8 cellular contexts compared by ENCODE assay signal in the genomic region with DNA sequence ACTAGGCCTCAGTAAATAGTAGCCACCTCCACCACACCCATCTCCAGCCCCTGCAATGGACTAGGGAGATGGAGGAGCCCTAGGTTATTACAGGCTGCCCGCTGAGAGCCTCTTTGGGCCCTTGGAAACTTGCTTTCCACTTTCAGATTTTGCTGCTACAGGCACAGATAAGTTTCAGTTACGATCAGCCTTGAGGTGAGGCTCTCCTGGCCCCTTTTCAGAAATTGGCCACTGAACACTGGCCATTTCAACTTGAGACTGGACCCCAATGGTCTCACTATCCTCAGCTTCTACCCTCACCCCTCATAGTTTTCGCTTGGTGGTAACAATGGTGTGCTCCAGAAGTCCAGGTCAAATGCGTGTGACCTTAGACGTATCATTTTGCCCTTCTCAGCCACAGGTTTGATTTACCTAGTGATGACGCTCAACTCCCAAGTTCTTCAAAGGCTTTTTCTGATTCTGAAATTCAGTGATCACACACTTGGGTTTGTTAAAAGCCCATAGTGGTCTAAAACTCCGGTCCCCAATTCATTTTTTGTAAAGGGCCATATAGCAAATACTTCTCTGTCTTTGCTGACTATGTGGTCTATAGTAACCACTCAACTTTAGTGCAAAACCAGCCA. TPM values are rescaled to one million over a fixed set of nuclear protein-coding genes. Genes with fewer than 3 reads are reported as not detected.
DNase-seq lines count a peak whose midpoint lies in the region; ATAC-seq and TF ChIP-seq lines count a peak whose summit lies in the region.

No MANE protein-coding gene starts in this region.

- H3K4me1 Mint-ChIP-seq in HFFc6 (ENCODE audit: low read depth): peaks cover 38% of the 10 kb centered on the region
- H3K4me1 Mint-ChIP-seq in activated T-helper 1 cell treated with anti-CD3 and anti-CD28 coated beads, Interleukin-12 subunit alpha, Interleukin-12 subunit beta, Interleukin-2, Interleukin-4 antibody, amounts not matched to agents 30 ng/mL and 10 ng/mL and 1 ng/mL, durations not matched to agents 14 hours and 24 hours and 36 hours (ENCODE audit: low read depth): peaks cover 42% of the 10 kb centered on the region
- peaks cover 22 to 53% of the 10 kb centered on the region in 2 donors for H3K4me1 Mint-ChIP-seq in stimulated activated naive B cell treated with anti-CD40 and anti-IgM and Interleukin-4, amounts not matched to agents 10 μg/mL and 1 μg/mL and 100 μg/mL, for 72 hours

- H3K4me3 Mint-ChIP-seq in HFFc6: peak overlapping the region; percentile 99
- H3K4me3 Mint-ChIP-seq in activated T-helper 1 cell treated with anti-CD3 and anti-CD28 coated beads, Interleukin-12 subunit alpha, Interleukin-12 subunit beta, Interleukin-2, Interleukin-4 antibody, amounts not matched to agents 30 ng/mL and 10 ng/mL and 1 ng/mL, durations not matched to agents 14 hours and 24 hours and 36 hours: peak overlapping the region; percentile 96
- H3K4me3 Mint-ChIP-seq in stimulated activated naive B cell treated with anti-CD40 and anti-IgM and Interleukin-4, amounts not matched to agents 10 μg/mL and 1 μg/mL and 100 μg/mL, for 72 hours: peak overlapping the region; percentile 94 to 95

- peaks cover 37% of the 10 kb centered on the region for H3K36me3 Mint-ChIP-seq in HFFc6 (ENCODE audit: low read depth)
- peaks cover 29% of the 10 kb centered on the region for H3K36me3 Mint-ChIP-seq in activated T-helper 1 cell treated with anti-CD3 and anti-CD28 coated beads, Interleukin-12 subunit alpha, Interleukin-12 subunit beta, Interleukin-2, Interleukin-4 antibody, amounts not matched to agents 30 ng/mL and 10 ng/mL and 1 ng/mL, durations not matched to agents 14 hours and 24 hours and 36 hours (ENCODE audit: low read depth)
- peaks cover 34 to 36% of the 10 kb centered on the region in 2 donors for H3K36me3 Mint-ChIP-seq in stimulated activated naive B cell treated with anti-CD40 and anti-IgM and Interleukin-4, amounts not matched to agents 10 μg/mL and 1 μg/mL and 100 μg/mL, for 72 hours

- peak overlapping the region; percentile 94 for H3K27ac Mint-ChIP-seq in HFFc6
- H3K27ac Mint-ChIP-seq in activated T-helper 1 cell treated with anti-CD3 and anti-CD28 coated beads, Interleukin-12 subunit alpha, Interleukin-12 subunit beta, Interleukin-2, Interleukin-4 antibody, amounts not matched to agents 30 ng/mL and 10 ng/mL and 1 ng/mL, durations not matched to agents 14 hours and 24 hours and 36 hours: peak overlapping the region; percentile 82
- H3K27ac Mint-ChIP-seq in stimulated activated naive B cell treated with anti-CD40 and anti-IgM and Interleukin-4, amounts not matched to agents 10 μg/mL and 1 μg/mL and 100 μg/mL, for 72 hours: peak overlapping the region; percentile 98

- DNase-seq in HFFc6 (no peak), kidney tubule cell (ENCODE audit: low spot score) (no peak), DMS53 (lab: John Stamatoyannopoulos, UW) (no peak), NCI-H82 (lab: John Stamatoyannopoulos, UW) (no peak), occipital lobe (lab: John Stamatoyannopoulos, UW) (no peak)
- no peak for DNase-seq in activated T-helper 1 cell treated with anti-CD3 and anti-CD28 coated beads, Interleukin-12 subunit alpha, Interleukin-12 subunit beta, Interleukin-2, Interleukin-4 antibody, amounts not matched to agents 30 ng/mL and 10 ng/mL and 1 ng/mL, durations not matched to agents 14 hours and 24 hours and 36 hours (ENCODE audit: low spot score)
- no peak for DNase-seq in stimulated activated naive B cell treated with anti-CD40 and anti-IgM and Interleukin-4, amounts not matched to agents 10 μg/mL and 1 μg/mL and 100 μg/mL, for 72 hours

- no peaks in the 10 kb centered on the region; the same call in 1 of the 2 replicates for H3K27me3 Mint-ChIP-seq in HFFc6 (ENCODE audit: insufficient read depth)
- H3K27me3 Mint-ChIP-seq in activated T-helper 1 cell treated with anti-CD3 and anti-CD28 coated beads, Interleukin-12 subunit alpha, Interleukin-12 subunit beta, Interleukin-2, Interleukin-4 antibody, amounts not matched to agents 30 ng/mL and 10 ng/mL and 1 ng/mL, durations not matched to agents 14 hours and 24 hours and 36 hours (ENCODE audit: insufficient read depth): no peaks in the 10 kb centered on the region
- no peaks in the 10 kb centered on the region for H3K27me3 Mint-ChIP-seq in stimulated activated naive B cell treated with anti-CD40 and anti-IgM and Interleukin-4, amounts not matched to agents 10 μg/mL and 1 μg/mL and 100 μg/mL, for 72 hours

- peaks cover 24% of the 10 kb centered on the region for H3K36me3 ChIP-seq in iPS-15b (ENCODE audit: control insufficient read depth, insufficient read depth, low read length)

- H3K9me3 Mint-ChIP-seq in HFFc6: no peaks in the 10 kb centered on the region
- H3K9me3 Mint-ChIP-seq in activated T-helper 1 cell treated with anti-CD3 and anti-CD28 coated beads, Interleukin-12 subunit alpha, Interleukin-12 subunit beta, Interleukin-2, Interleukin-4 antibody, amounts not matched to agents 30 ng/mL and 10 ng/mL and 1 ng/mL, durations not matched to agents 14 hours and 24 hours and 36 hours: no peaks in the 10 kb centered on the region
- no peaks in the 10 kb centered on the region for H3K9me3 Mint-ChIP-seq in stimulated activated naive B cell treated with anti-CD40 and anti-IgM and Interleukin-4, amounts not matched to agents 10 μg/mL and 1 μg/mL and 100 μg/mL, for 72 hours

- H3K27me3 ChIP-seq in iPS-15b (ENCODE audit: control insufficient read depth, insufficient read depth, low read length): no peaks in the 10 kb centered on the region

- H3K4me3 ChIP-seq in iPS-15b (ENCODE audit: low read depth, low read length): peak overlapping the region; percentile 92

- no peak for ATAC-seq in stimulated activated naive B cell treated with anti-CD40 and anti-IgM and Interleukin-4, amounts not matched to agents 10 μg/mL and 1 μg/mL and 100 μg/mL, for 72 hours (replicated peaks)

- no peak for TF ChIP-seq CTCF in HFFc6 (IDR thresholded peaks at IDR 0.05)

- H3K9me3 ChIP-seq in iPS-15b (ENCODE audit: control insufficient read depth, insufficient read depth, low read length): no peaks in the 10 kb centered on the region

- peaks cover 11% of the 10 kb centered on the region for H3K4me1 ChIP-seq in iPS-15b (ENCODE audit: control insufficient read depth, insufficient read depth, low read length)

- intact Hi-C loops in activated T-helper 1 cell treated with anti-CD3 and anti-CD28 coated beads, Interleukin-12 subunit alpha, Interleukin-12 subunit beta, Interleukin-2, Interleukin-4 antibody, amounts not matched to agents 30 ng/mL and 10 ng/mL and 1 ng/mL, durations not matched to agents 14 hours and 24 hours and 36 hours (cut with micrococcal nuclease): loop anchor here (2.0 to 10.0 kb wide), 4 partner anchors 18 to 1944 kb away; a partner anchor contains a TSS

- peak overlapping the region; percentile 99 for H3K9ac ChIP-seq in iPS-15b (ENCODE audit: low read depth, low read length)

RNA-seq across cellular contexts. Expression of a gene that starts 1.0 kb away (rescaled TPM):
- 10 to 100 TPM; 38.9 to 48.5 (median 44.3) TPM for total RNA-seq in HFFc6 (2021; fragmentation: NEBNext Ultra II Directional; extraction: Animal tissue kit (Norgen Biotek cat#: 25700))
- 82.9 and 88.7 TPM in 2 replicates for total RNA-seq in activated T-helper 1 cell treated with anti-CD3 and anti-CD28 coated beads, Interleukin-12 subunit alpha, Interleukin-12 subunit beta, Interleukin-2, Interleukin-4 antibody, amounts not matched to agents 30 ng/mL and 10 ng/mL and 1 ng/mL, durations not matched to agents 14 hours and 24 hours and 36 hours
- total RNA-seq in occipital lobe: 6.9 TPM

RNA-seq across cellular contexts. Expression of a gene that starts 1.2 kb away (rescaled TPM):
- 1 to 10 TPM; 5.2 to 9.1 (median 6.9) TPM for total RNA-seq in HFFc6 (2021; fragmentation: NEBNext Ultra II Directional; extraction: Animal tissue kit (Norgen Biotek cat#: 25700))
- total RNA-seq in activated T-helper 1 cell treated with anti-CD3 and anti-CD28 coated beads, Interleukin-12 subunit alpha, Interleukin-12 subunit beta, Interleukin-2, Interleukin-4 antibody, amounts not matched to agents 30 ng/mL and 10 ng/mL and 1 ng/mL, durations not matched to agents 14 hours and 24 hours and 36 hours: 16.9 and 19.0 TPM in 2 replicates
- total RNA-seq in occipital lobe: 5.8 TPM
